ENCODE assay signal across 24 cellular contexts in genomic region chr3:126996905-126997304, GRCh38. TPM values are rescaled to one million over a fixed set of nuclear protein-coding genes. Genes with fewer than 3 reads are reported as not detected.
A peak's percentile ranks its signal among the peaks of the same experiment; 100 is the strongest.
DNase-seq lines count a peak whose midpoint lies in the region; ATAC-seq and TF ChIP-seq lines count a peak whose summit lies in the region.
"Had no signal": no experiment of that assay in that cellular context is flagged by ENCODE, and none has a peak within 500 bp of the region (broad histone marks: within the 10 kb centered on the region; RNA-seq: fewer than 3 reads in every experiment).

No MANE protein-coding gene starts in this region.

- H3K9ac ChIP-seq in BLaER1: no peak overlapping the region

- no peak overlapping the region for H2AFZ ChIP-seq in osteoblast (ENCODE audit: low read length)

- TF ChIP-seq CTCF in dorsolateral prefrontal cortex (IDR thresholded peaks at IDR 0.05 in 54 of 56, conservative IDR thresholded peaks at IDR 0.05 in 2 of 56; ENCODE audit: low read depth in 1 of 56, partially characterized antibody in 56 of 56): no peak
- no peak for TF ChIP-seq CTCF in osteoblast (IDR thresholded peaks at IDR 0.05; ENCODE audit: extremely low read depth, low read depth, low read length)

- H3K27ac Mint-ChIP-seq in stimulated activated effector memory CD8-positive, alpha-beta T cell treated with anti-CD3 and anti-CD28 coated beads, Interleukin-12 subunit alpha, Interleukin-12 subunit beta, amount 100 ng/mL, for 72 hours: no peak overlapping the region
- H3K27ac Mint-ChIP-seq: activated CD4-positive, alpha-beta memory T cell treated with anti-CD3 and anti-CD28 coated beads for 36 hours; CD4-positive, CD25-positive, alpha-beta regulatory T cell; effector memory CD8-positive, alpha-beta T cell had no signal

- H4K20me1 ChIP-seq in BLaER1 (peaks cover 100% of the 10 kb centered on the region), osteoblast (ENCODE audit: insufficient read depth, low read length) (peaks cover 60% of the 10 kb centered on the region)

- H3K4me3 ChIP-seq in BLaER1 (no peak overlapping the region), dorsolateral prefrontal cortex (no peak overlapping the region), osteoblast (ENCODE audit: insufficient read depth, low read length) (no peak overlapping the region)
- H3K4me3 ChIP-seq: adrenal gland, esophagus squamous epithelium, suprapubic skin, vagina had no signal

- H3K4me1 Mint-ChIP-seq in stimulated activated effector memory CD8-positive, alpha-beta T cell treated with anti-CD3 and anti-CD28 coated beads, Interleukin-12 subunit alpha, Interleukin-12 subunit beta, amount 100 ng/mL, for 72 hours: no peaks in the 10 kb centered on the region

- H3K27me3 ChIP-seq in BLaER1 (no peaks in the 10 kb centered on the region), dorsolateral prefrontal cortex (no peaks in the 10 kb centered on the region), osteoblast (ENCODE audit: insufficient read depth, low read length) (no peaks in the 10 kb centered on the region)
- H3K27me3 ChIP-seq: adrenal gland, esophagus squamous epithelium, suprapubic skin, vagina had no signal

- no peak for ATAC-seq in stimulated activated effector memory CD8-positive, alpha-beta T cell treated with anti-CD3 and anti-CD28 coated beads, Interleukin-12 subunit alpha, Interleukin-12 subunit beta, amount 100 ng/mL, for 72 hours
- no peak for ATAC-seq in HG02970 (IDR thresholded peaks at IDR 0.05; ENCODE audit: low FRiP score, unreplicated experiment)
- ATAC-seq: effector memory CD8-positive, alpha-beta T cell; SK-N-SH treated with all-trans-retinoic acid at 6 μM for 48 hours had no signal

- H3K4me1 ChIP-seq in BLaER1: peaks cover 79% of the 10 kb centered on the region
- H3K4me1 ChIP-seq in osteoblast (ENCODE audit: insufficient read depth, low read length): peaks cover 35% of the 10 kb centered on the region

- H3K27ac ChIP-seq in BLaER1: no peak overlapping the region
- H3K27ac ChIP-seq in dorsolateral prefrontal cortex: peak overlapping the region in 28 of 59 donors; percentile 2 to 77 (median 46)
- H3K27ac ChIP-seq in osteoblast (ENCODE audit: low read depth, low read length): peak overlapping the region; percentile 64
- H3K27ac ChIP-seq: adrenal gland, esophagus squamous epithelium, suprapubic skin, vagina had no signal

- H3K4me3 Mint-ChIP-seq in stimulated activated effector memory CD8-positive, alpha-beta T cell treated with anti-CD3 and anti-CD28 coated beads, Interleukin-12 subunit alpha, Interleukin-12 subunit beta, amount 100 ng/mL, for 72 hours: no peak overlapping the region
- H3K4me3 Mint-ChIP-seq: activated CD4-positive, alpha-beta memory T cell treated with anti-CD3 and anti-CD28 coated beads for 36 hours; CD4-positive, CD25-positive, alpha-beta regulatory T cell; effector memory CD8-positive, alpha-beta T cell had no signal

- H3K9me3 Mint-ChIP-seq in stimulated activated effector memory CD8-positive, alpha-beta T cell treated with anti-CD3 and anti-CD28 coated beads, Interleukin-12 subunit alpha, Interleukin-12 subunit beta, amount 100 ng/mL, for 72 hours: no peaks in the 10 kb centered on the region
- H3K9me3 Mint-ChIP-seq: activated CD4-positive, alpha-beta memory T cell treated with anti-CD3 and anti-CD28 coated beads for 36 hours; CD4-positive, CD25-positive, alpha-beta regulatory T cell; effector memory CD8-positive, alpha-beta T cell had no signal

- H3K36me3 ChIP-seq in BLaER1 (no peaks in the 10 kb centered on the region), osteoblast (ENCODE audit: insufficient read depth, low read length) (peaks cover 4% of the 10 kb centered on the region)
- H3K36me3 ChIP-seq: adrenal gland, suprapubic skin, vagina had no signal

- H3K9me3 ChIP-seq in BLaER1: no peaks in the 10 kb centered on the region
- no peaks in the 10 kb centered on the region for H3K9me3 ChIP-seq in osteoblast (ENCODE audit: low read depth, low read length)
- H3K9me3 ChIP-seq: adrenal gland, esophagus squamous epithelium, suprapubic skin, vagina had no signal

- no peaks in the 10 kb centered on the region for H3K36me3 Mint-ChIP-seq in stimulated activated effector memory CD8-positive, alpha-beta T cell treated with anti-CD3 and anti-CD28 coated beads, Interleukin-12 subunit alpha, Interleukin-12 subunit beta, amount 100 ng/mL, for 72 hours
- H3K36me3 Mint-ChIP-seq: activated CD4-positive, alpha-beta memory T cell treated with anti-CD3 and anti-CD28 coated beads for 36 hours had no signal

- peaks cover 98% of the 10 kb centered on the region for H3K79me2 ChIP-seq in osteoblast (ENCODE audit: insufficient read depth, low read length)

- DNase-seq in RPMI7951 (ENCODE audit: low read depth) (peak; percentile 83), dorsolateral prefrontal cortex (peak in 6 of 10 donors; percentile 54 to 83 (median 78)), osteoblast (ENCODE audit: insufficient read length, low spot score, missing footprints) (peak; percentile 99), NOMO-1 (lab: John Stamatoyannopoulos, UW; ENCODE audit: unreplicated experiment in 2 of 2) (no peak), NCI-H510A (lab: John Stamatoyannopoulos, UW) (no peak)
- DNase-seq in stimulated activated effector memory CD8-positive, alpha-beta T cell treated with anti-CD3 and anti-CD28 coated beads, Interleukin-12 subunit alpha, Interleukin-12 subunit beta, amount 100 ng/mL, for 72 hours (ENCODE audit: low spot score in 2 of 2): no peak
- DNase-seq: activated CD4-positive, alpha-beta memory T cell treated with anti-CD3 and anti-CD28 coated beads for 36 hours; activated CD4-positive, CD25-positive, alpha-beta regulatory T cell; activated gamma-delta T cell treated with Interleukin-2 at 50 U/mL for 16 hours; activated T-cell treated with anti-CD3 and anti-CD28 coated beads for 4 hours; adrenal gland; CD4-positive, CD25-positive, alpha-beta regulatory T cell; DMS 273 treated with DMSO at 0.1 percent for 48 hours; effector memory CD8-positive, alpha-beta T cell; esophagus squamous epithelium; KG1; midbrain; NCI-H1048; NCI-H2081 had no signal

- intact Hi-C loops in dorsolateral prefrontal cortex (cut with DNase I): no loop called here

- H3K4me2 ChIP-seq in BLaER1 (peak overlapping the region; percentile 91; the same call in 1 of the 2 replicates), osteoblast (ENCODE audit: insufficient read depth, low read length) (no peak overlapping the region)

RNA-seq across cellular contexts. Expression of gene PLXNA1, which starts 14.0 kb away (rescaled TPM):
- total RNA-seq in RPMI7951 (2014; rRNA removed; shearing (Covaris generic)): 44.0 and 60.2 TPM in 2 replicates
- total RNA-seq in dorsolateral prefrontal cortex (10 to 100 TPM; 28.6 to 94.1 (median 62.9) TPM), osteoblast (91.3 and 107 TPM in 2 replicates)

Comparison
In these comparisons a context has a peak if more than half of its experiments do, and no peak if none do; other contexts are left out.
1. DNase-seq: peak in RPMI7951 (single experiment), dorsolateral prefrontal cortex (6 of 10) and osteoblast (single experiment); none in NOMO-1 (0 of 2), stimulated activated effector memory CD8-positive, alpha-beta T cell treated with anti-CD3 and anti-CD28 coated beads, Interleukin-12 subunit alpha, Interleukin-12 subunit beta, amount 100 ng/mL, for 72 hours (0 of 2) and NCI-H510A (single experiment).